ENCODE assay signal across 1 cellular context in the genomic region with DNA sequence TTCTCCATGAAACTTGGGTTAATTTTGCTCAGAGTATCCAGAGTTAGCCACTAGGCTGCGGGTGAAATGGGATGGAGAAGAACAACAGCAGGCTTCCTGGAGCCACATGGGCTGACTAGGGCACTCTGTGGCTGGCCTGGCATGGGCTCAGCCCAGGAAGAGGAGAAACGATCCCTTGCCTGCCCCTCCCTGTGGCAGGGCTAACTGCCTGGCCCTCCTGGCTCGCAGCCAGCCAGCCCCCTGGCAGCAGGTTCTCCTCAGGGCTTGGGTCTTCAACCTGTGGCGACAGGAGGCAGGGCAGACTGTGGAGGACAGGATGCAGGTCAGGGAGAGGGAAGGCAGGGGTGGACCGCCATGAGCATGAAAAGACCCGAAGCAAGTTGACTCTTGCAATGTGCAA.
TF ChIP-seq lines count a peak whose summit lies in the region.

No MANE protein-coding gene starts in this region.

TF ChIP-seq in SK-N-SH, 30 proteins besides CTCF, POLR2A, EP300 and RAD21 (continued from another document):
- TF ChIP-seq, protein P1, sequence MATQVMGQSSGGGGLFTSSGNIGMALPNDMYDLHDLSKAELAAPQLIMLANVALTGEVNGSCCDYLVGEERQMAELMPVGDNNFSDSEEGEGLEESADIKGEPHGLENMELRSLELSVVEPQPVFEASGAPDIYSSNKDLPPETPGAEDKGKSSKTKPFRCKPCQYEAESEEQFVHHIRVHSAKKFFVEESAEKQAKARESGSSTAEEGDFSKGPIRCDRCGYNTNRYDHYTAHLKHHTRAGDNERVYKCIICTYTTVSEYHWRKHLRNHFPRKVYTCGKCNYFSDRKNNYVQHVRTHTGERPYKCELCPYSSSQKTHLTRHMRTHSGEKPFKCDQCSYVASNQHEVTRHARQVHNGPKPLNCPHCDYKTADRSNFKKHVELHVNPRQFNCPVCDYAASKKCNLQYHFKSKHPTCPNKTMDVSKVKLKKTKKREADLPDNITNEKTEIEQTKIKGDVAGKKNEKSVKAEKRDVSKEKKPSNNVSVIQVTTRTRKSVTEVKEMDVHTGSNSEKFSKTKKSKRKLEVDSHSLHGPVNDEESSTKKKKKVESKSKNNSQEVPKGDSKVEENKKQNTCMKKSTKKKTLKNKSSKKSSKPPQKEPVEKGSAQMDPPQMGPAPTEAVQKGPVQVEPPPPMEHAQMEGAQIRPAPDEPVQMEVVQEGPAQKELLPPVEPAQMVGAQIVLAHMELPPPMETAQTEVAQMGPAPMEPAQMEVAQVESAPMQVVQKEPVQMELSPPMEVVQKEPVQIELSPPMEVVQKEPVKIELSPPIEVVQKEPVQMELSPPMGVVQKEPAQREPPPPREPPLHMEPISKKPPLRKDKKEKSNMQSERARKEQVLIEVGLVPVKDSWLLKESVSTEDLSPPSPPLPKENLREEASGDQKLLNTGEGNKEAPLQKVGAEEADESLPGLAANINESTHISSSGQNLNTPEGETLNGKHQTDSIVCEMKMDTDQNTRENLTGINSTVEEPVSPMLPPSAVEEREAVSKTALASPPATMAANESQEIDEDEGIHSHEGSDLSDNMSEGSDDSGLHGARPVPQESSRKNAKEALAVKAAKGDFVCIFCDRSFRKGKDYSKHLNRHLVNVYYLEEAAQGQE (IDR thresholded peaks at IDR 0.05; ENCODE audit: low read depth, low read length), result no peak
